ENCODE assay signal across 14 cellular contexts in genomic region chr4:100823993-100824323, GRCh38.
DNase-seq lines count a peak whose midpoint lies in the region; ATAC-seq and TF ChIP-seq lines count a peak whose summit lies in the region.
"Had no signal": no experiment of that assay in that cellular context is flagged by ENCODE, and none has a peak within 500 bp of the region (broad histone marks: within the 10 kb centered on the region; RNA-seq: fewer than 3 reads in every experiment).

No MANE protein-coding gene starts in this region.

- peak; percentile 9 for ATAC-seq in activated CD8-positive, alpha-beta memory T cell treated with anti-CD3 and anti-CD28 coated beads, Interleukin-2, amount 10 ng/mL, durations not matched to agents 7 days and 5 days
- ATAC-seq in GM21529 (IDR thresholded peaks at IDR 0.05; ENCODE audit: unreplicated experiment) (peak; percentile 14), HG03064 (IDR thresholded peaks at IDR 0.05; ENCODE audit: low read depth, unreplicated experiment) (peak; percentile 2), left colon (no peak)

- no peak for DNase-seq in activated CD8-positive, alpha-beta memory T cell treated with anti-CD3 and anti-CD28 coated beads, Interleukin-2, amount 10 ng/mL, durations not matched to agents 7 days and 5 days
- DNase-seq in activated CD8-positive, alpha-beta memory T cell treated with anti-CD3 and anti-CD28 coated beads, Interleukin-2, amount 50 U/mL, for 48 hours: no peak
- no peak for DNase-seq in left colon
- DNase-seq in hypothalamus (lab: John Stamatoyannopoulos, UW): no peak
- DNase-seq in NCI-H2171 treated with DMSO at 0.1 percent for 48 hours (lab: John Stamatoyannopoulos, UW): no peak
- DNase-seq: ACHN, COR-L47, hippocampal formation, ovary, tibial artery had no signal

- no peak overlapping the region for H3K4me3 Mint-ChIP-seq in activated CD8-positive, alpha-beta memory T cell treated with anti-CD3 and anti-CD28 coated beads, Interleukin-2, amount 10 ng/mL, durations not matched to agents 7 days and 5 days

- H3K27me3 ChIP-seq in neutrophil: no peaks in the 10 kb centered on the region
- H3K27me3 ChIP-seq: ovary, tibial artery had no signal

- no peak overlapping the region for H3K4me3 ChIP-seq in neutrophil (ENCODE audit: low read depth in 1 of 2, low read length in 1 of 2)
- H3K4me3 ChIP-seq: lung, ovary, tibial artery had no signal

- peak overlapping the region; percentile 56 for H3K27ac ChIP-seq in neutrophil
- H3K27ac ChIP-seq: ovary, tibial artery had no signal

- intact Hi-C loops in left colon (cut with DNase I, micrococcal nuclease): no loop called here

- H3K9me3 ChIP-seq in neutrophil: no peaks in the 10 kb centered on the region
- H3K9me3 ChIP-seq: ovary, tibial artery had no signal

- no peaks in the 10 kb centered on the region for H3K36me3 ChIP-seq in neutrophil
- H3K36me3 ChIP-seq: ovary, tibial artery had no signal

- H3K27me3 Mint-ChIP-seq in activated CD8-positive, alpha-beta memory T cell treated with anti-CD3 and anti-CD28 coated beads, Interleukin-2, amount 10 ng/mL, durations not matched to agents 7 days and 5 days: no peaks in the 10 kb centered on the region

- CTCF ChIA-PET in activated CD8-positive, alpha-beta memory T cell treated with anti-CD3 and anti-CD28 coated beads, Interleukin-2, amount 10 ng/mL, durations not matched to agents 7 days and 5 days (lab: Charles Lee): no interaction called here

- peaks cover 15% of the 10 kb centered on the region for H3K36me3 Mint-ChIP-seq in activated CD8-positive, alpha-beta memory T cell treated with anti-CD3 and anti-CD28 coated beads, Interleukin-2, amount 10 ng/mL, durations not matched to agents 7 days and 5 days

- no peak for TF ChIP-seq CTCF in neutrophil (IDR thresholded peaks at IDR 0.05)

- peak overlapping the region; percentile 80 for H3K27ac Mint-ChIP-seq in activated CD8-positive, alpha-beta memory T cell treated with anti-CD3 and anti-CD28 coated beads, Interleukin-2, amount 10 ng/mL, durations not matched to agents 7 days and 5 days

- peaks cover 5% of the 10 kb centered on the region for H3K9me3 Mint-ChIP-seq in activated CD8-positive, alpha-beta memory T cell treated with anti-CD3 and anti-CD28 coated beads, Interleukin-2, amount 10 ng/mL, durations not matched to agents 7 days and 5 days (ENCODE audit: low read depth)

- peaks cover 55 to 61% of the 10 kb centered on the region in 2 experiments for H3K4me1 ChIP-seq in neutrophil (ENCODE audit: control insufficient read depth in 1 of 2, insufficient read depth in 1 of 2, low read depth in 1 of 2, low read length in 1 of 2)

- peaks cover 37% of the 10 kb centered on the region for H3K4me1 Mint-ChIP-seq in activated CD8-positive, alpha-beta memory T cell treated with anti-CD3 and anti-CD28 coated beads, Interleukin-2, amount 10 ng/mL, durations not matched to agents 7 days and 5 days
